Comparison of ENCODE assay signal across 17 cellular contexts in genomic region chr15:50544368-50544767, GRCh38. TPM values are rescaled to one million over a fixed set of nuclear protein-coding genes. Genes with fewer than 3 reads are reported as not detected.
"Had no signal": no experiment of that assay in that cellular context is flagged by ENCODE, and none has a peak within 500 bp of the region (broad histone marks: within the 10 kb centered on the region; RNA-seq: fewer than 3 reads in every experiment).

No MANE protein-coding gene starts in this region.

- H3K4me3 ChIP-seq: spleen, thoracic aorta had no signal

- ATAC-seq: activated CD8-positive, alpha-beta memory T cell treated with anti-CD3 and anti-CD28 coated beads, Interleukin-2, amount 10 ng/mL, durations not matched to agents 7 days and 5 days; natural killer cell; SK-N-SH treated with all-trans-retinoic acid at 6 μM for 48 hours; stimulated activated naive B cell treated with anti-CD40 and anti-IgM and Interleukin-4, amounts not matched to agents 10 μg/mL and 1 μg/mL and 100 μg/mL, for 72 hours; T-cell had no signal

- DNase-seq: activated CD4-positive, alpha-beta memory T cell treated with anti-CD3 and anti-CD28 coated beads for 36 hours; activated CD4-positive, alpha-beta T cell treated with anti-CD3 and anti-CD28 coated beads for 4 hours; activated CD8-positive, alpha-beta memory T cell treated with anti-CD3 and anti-CD28 coated beads, Interleukin-2, amount 10 ng/mL, durations not matched to agents 7 days and 5 days; amniotic stem cell; foreskin melanocyte; glutamatergic neuron; immature natural killer cell; natural killer cell; spleen; stimulated activated CD4-positive, alpha-beta T cell treated with anti-CD3 and anti-CD28 coated beads, Interleukin-4, amount 100 ng/mL, for 4 hours; stimulated activated naive B cell treated with anti-CD40 and anti-IgM and Interleukin-4, amounts not matched to agents 10 μg/mL and 1 μg/mL and 100 μg/mL, for 72 hours; T-cell; T-helper 9 cell had no signal

- H3K4me1 ChIP-seq: spleen had no signal

- H3K27ac ChIP-seq: neutrophil, spleen, thoracic aorta had no signal

- H3K27me3 ChIP-seq: neutrophil had no signal

- H3K36me3 ChIP-seq: neutrophil, spleen, thoracic aorta had no signal

- H3K9me3 ChIP-seq: neutrophil, spleen, thoracic aorta had no signal

RNA-seq across cellular contexts. Expression of gene USP50, which starts 2.1 kb away (rescaled TPM):
- total RNA-seq: activated CD4-positive, alpha-beta memory T cell treated with anti-CD3 and anti-CD28 coated beads for 36 hours; activated CD8-positive, alpha-beta memory T cell treated with anti-CD3 and anti-CD28 coated beads, Interleukin-2, amount 10 ng/mL, durations not matched to agents 7 days and 5 days; epithelial cell of proximal tubule; thoracic aorta had no signal
- polyA plus RNA-seq: immature natural killer cell, spleen had no signal
